ENCODE assay signal across 8 cellular contexts in the genomic region with DNA sequence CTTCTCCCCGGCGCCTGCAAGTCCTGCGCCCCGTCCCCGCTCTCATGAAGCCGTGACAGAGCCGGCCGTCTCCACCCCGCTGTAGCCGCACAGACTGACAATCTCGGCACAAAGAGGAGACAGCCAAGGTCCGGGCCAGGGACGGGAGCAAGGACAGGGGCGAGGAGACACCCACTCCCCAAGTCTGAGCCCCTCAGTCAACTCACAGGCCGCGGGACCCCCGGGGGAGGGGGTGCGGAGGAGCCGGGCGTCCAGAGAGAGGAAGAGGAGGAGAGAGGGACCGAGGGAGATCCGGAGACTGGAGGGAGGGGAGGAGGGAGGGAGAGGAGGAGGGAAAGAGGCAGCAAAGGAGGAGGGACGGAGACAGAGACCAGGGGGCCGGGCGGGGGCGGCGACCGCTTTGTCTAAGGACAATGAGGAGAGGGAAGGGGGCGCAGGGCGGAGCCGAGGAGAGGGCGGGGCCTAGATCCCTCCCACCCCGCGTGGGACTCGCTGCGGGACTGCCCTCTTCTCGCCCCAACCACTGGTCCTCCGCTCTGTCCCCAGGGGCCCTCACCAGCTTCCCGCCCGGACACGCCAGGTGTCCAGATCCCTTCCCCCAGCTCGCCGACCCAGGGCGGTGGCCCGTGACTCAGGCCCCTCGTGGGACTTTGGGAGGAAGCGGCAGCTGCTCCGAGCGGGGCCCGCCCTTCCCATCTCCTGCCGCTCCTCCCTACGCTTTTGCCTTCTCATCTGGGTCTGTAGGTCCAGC. TPM values are rescaled to one million over a fixed set of nuclear protein-coding genes. Genes with fewer than 3 reads are reported as not detected.
DNase-seq lines count a peak whose midpoint lies in the region; ATAC-seq and TF ChIP-seq lines count a peak whose summit lies in the region.

No MANE protein-coding gene starts in this region.

- no peaks in the 10 kb centered on the region for H3K27me3 ChIP-seq in A673 (replicated peaks; ENCODE audit: insufficient read depth, low read depth, low read length, poor library complexity)

- CTCF ChIA-PET in A673 (lab: Charles Lee), result interaction anchor here (1.0 kb wide), 1 partner anchor 14 kb away, joined by 3 read pairs; no protein-coding TSS in a partner anchor

- intact Hi-C loops in A673 (cut with micrococcal nuclease; ENCODE audit: unreplicated experiment), result no loop called here

- H3K36me3 ChIP-seq in A673 (ENCODE audit: insufficient read depth, low read length, poor library complexity, severe bottlenecking), result no peaks in the 10 kb centered on the region

- BruUV-seq in A673 (replicated peaks; lab: Mats Ljungman, UMichigan), result no TSS peak

- peak overlapping the region; percentile 88 for H3K4me3 ChIP-seq in A673 (ENCODE audit: low read depth, low read length, poor library complexity, severe bottlenecking)

- peak; percentile 27 for ATAC-seq in GM18868 (IDR thresholded peaks at IDR 0.05; ENCODE audit: unreplicated experiment)
- ATAC-seq in HG03175 (IDR thresholded peaks at IDR 0.05; ENCODE audit: unreplicated experiment), result peak; percentile 51
- ATAC-seq in activated CD4-positive, CD25-positive, alpha-beta regulatory T cell treated with anti-CD3 and anti-CD28 coated beads, Interleukin-2, amount 50 U/mL, for 24 hours, result peak; percentile 26 to 34

- H3K9me3 ChIP-seq in A673 (ENCODE audit: low read depth, low read length, poor library complexity, severe bottlenecking), result no peaks in the 10 kb centered on the region

- no peak for TF ChIP-seq CTCF in A673 (conservative IDR thresholded peaks at IDR 0.05; ENCODE audit: low read depth, low read length)

- H3K4me1 ChIP-seq in A673 (ENCODE audit: insufficient read depth, low read length, poor library complexity, severe bottlenecking), result peaks cover 62% of the 10 kb centered on the region

- POLR2A ChIA-PET in A673 (lab: Charles Lee; ENCODE audit: low non-redundant PET), result interaction anchor here (1.0 kb wide), 1 partner anchor 47 kb away, joined by 4 read pairs; no protein-coding TSS in a partner anchor

- peak overlapping the region; percentile 80 for H3K27ac ChIP-seq in A673 (ENCODE audit: low read depth, low read length, poor library complexity, severe bottlenecking)

- DNase-seq in A673 (ENCODE audit: low spot score), result peak; percentile 91
- DNase-seq in NCI-H226, result peak; percentile 92
- DNase-seq in cerebellum (ENCODE audit: low spot score), result peak; percentile 54
- peak; percentile 99 for DNase-seq in kidney tubule cell (ENCODE audit: low spot score)
- peak; percentile 76 to 80 for DNase-seq in stimulated activated CD4-positive, alpha-beta T cell treated with anti-CD3 and anti-CD28 coated beads, Interleukin-15, amount 100 ng/mL, for 48 hours (ENCODE audit: low read depth in 2 of 2)

RNA-seq across cellular contexts. Expression of a gene that starts 0.6 kb away (rescaled TPM):
- total RNA-seq in A673 (2021), result 49.3 and 50.3 TPM in 2 replicates
- total RNA-seq in cerebellum, result 27.9 TPM

RNA-seq across cellular contexts. Expression of a gene that starts 3.7 kb away (rescaled TPM):
- total RNA-seq in A673 (2021), result 49.8 and 54.4 TPM in 2 replicates
- total RNA-seq in cerebellum, result 9.2 TPM

RNA-seq across cellular contexts. Expression of a gene that starts 14.3 kb away (rescaled TPM):
- total RNA-seq in A673 (2021), result 44.7 and 46.4 TPM in 2 replicates
- total RNA-seq in cerebellum, result 17.2 TPM

RNA-seq across cellular contexts. Expression of a gene that starts 30.0 kb away (rescaled TPM):
- total RNA-seq in A673 (2021) (52.9 and 53.4 TPM in 2 replicates), cerebellum (9.5 TPM)

RNA-seq across cellular contexts. Expression of a gene that starts 33.1 kb away (rescaled TPM):
- total RNA-seq in A673 (2021), result 1,864 and 1,936 TPM in 2 replicates
- total RNA-seq in cerebellum, result 608 TPM

Comparison
In these comparisons a context has a peak if more than half of its experiments do, and no peak if none do; other contexts are left out.
1. Peak in every context shown above with its lines: DNase-seq, ATAC-seq, H3K4me3 ChIP-seq and H3K27ac ChIP-seq.